20 cellular contexts compared by ENCODE assay signal in the genomic region with DNA sequence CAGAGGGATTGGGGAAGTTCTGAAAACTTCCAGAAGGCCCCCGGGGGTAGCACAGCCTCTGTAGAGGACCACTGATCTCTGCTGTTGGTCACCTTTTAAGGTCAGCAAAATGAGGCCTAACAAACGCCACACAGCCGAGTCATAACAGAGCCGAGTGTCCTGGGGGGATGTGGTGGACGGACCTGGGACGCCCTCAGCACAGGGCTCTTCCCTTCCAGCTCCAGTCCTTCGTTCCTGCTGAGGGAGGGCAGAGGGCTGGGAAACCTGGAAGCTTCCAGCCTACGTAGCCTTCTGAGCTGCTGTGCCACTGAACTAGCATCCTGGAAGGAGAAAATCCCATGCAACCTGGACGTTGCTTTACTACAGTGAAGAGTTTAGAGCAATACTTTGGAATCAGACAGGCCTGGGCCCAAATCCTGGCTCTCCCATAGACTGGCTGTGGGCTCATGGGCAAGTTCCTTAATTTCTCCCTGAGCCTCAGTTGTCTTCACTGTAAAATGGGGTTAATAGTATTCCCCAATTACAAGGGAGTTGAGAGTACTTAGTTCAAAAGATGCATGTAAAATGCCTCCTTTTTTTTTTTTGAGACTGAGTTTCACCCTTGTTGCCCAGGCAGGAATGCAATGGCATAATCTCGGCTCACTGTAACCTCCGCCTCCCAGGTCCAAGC.
"Had no signal": no experiment of that assay in that cellular context is flagged by ENCODE, and none has a peak within 500 bp of the region (broad histone marks: within the 10 kb centered on the region; RNA-seq: fewer than 3 reads in every experiment).

No MANE protein-coding gene starts in this region.

- H3K9ac ChIP-seq: parathyroid adenoma had no signal

- H3K9me3 ChIP-seq: neutrophil, testis, thyroid gland, vagina had no signal

- H3K27me3 ChIP-seq: right atrium auricular region, sigmoid colon, testis, thyroid gland, upper lobe of left lung, vagina had no signal

- DNase-seq: hippocampal formation; kidney; left colon; left ventricle myocardium inferior; naive thymus-derived CD8-positive, alpha-beta T cell; occipital lobe; sigmoid colon; small intestine; spleen; stimulated activated CD4-positive, alpha-beta T cell treated with anti-CD3 and anti-CD28 coated beads, Interleukin-4, amount 100 ng/mL, for 24 hours; stimulated activated naive CD4-positive, alpha-beta T cell; testis; thyroid gland; transverse colon; upper lobe of left lung had no signal

- H3K27ac ChIP-seq: left ventricle myocardium inferior, neutrophil, parathyroid adenoma, right atrium auricular region, sigmoid colon, spleen, testis, thyroid gland, transverse colon, upper lobe of left lung, vagina had no signal

- FAIRE-seq: kidney, small intestine had no signal

- H3K36me3 ChIP-seq: left ventricle myocardium inferior, neutrophil, right atrium auricular region, sigmoid colon, spleen, thyroid gland, transverse colon, upper lobe of left lung, vagina had no signal

- H3K4me1 ChIP-seq: left ventricle myocardium inferior, parathyroid adenoma, right atrium auricular region, sigmoid colon, spleen, testis, transverse colon, upper lobe of left lung, vagina had no signal

- H3K4me3 ChIP-seq: left ventricle myocardium inferior, lung, right atrium auricular region, sigmoid colon, spleen, testis, thyroid gland, transverse colon, upper lobe of left lung, vagina had no signal

- H3K79me2 ChIP-seq: parathyroid adenoma had no signal
